ENCODE assay signal across 4 cellular contexts in the genomic region with DNA sequence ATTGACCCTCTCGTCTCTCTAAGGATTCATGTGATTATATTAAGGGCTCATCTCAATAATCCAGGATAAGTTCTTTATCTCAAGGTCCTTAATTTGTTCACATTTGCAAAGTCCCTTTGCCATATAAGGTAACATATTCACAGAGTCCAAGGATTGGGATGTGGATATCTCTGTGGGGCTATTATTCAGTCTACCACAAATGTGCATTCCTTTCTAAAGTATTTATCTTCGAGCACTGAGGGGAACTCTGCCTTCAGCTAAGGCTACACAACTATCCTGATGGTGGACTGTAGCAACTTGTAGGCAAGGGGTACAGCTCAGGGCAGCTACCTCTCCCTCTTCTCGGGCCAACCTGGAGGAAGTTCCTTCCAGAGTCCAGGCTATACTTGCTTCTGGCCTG. TPM values are rescaled to one million over a fixed set of nuclear protein-coding genes. Genes with fewer than 3 reads are reported as not detected.
"Had no signal": no experiment of that assay in that cellular context is flagged by ENCODE, and none has a peak within 500 bp of the region (broad histone marks: within the 10 kb centered on the region; RNA-seq: fewer than 3 reads in every experiment).

No MANE protein-coding gene starts in this region.

RNA-seq across cellular contexts. Expression of a gene that starts 53.2 kb away (rescaled TPM):
- total RNA-seq: aorta, bronchial epithelial cell, cardiac septum, chondrocyte had no signal
